Comparison of ENCODE assay signal across 1 cellular context in the genomic region with DNA sequence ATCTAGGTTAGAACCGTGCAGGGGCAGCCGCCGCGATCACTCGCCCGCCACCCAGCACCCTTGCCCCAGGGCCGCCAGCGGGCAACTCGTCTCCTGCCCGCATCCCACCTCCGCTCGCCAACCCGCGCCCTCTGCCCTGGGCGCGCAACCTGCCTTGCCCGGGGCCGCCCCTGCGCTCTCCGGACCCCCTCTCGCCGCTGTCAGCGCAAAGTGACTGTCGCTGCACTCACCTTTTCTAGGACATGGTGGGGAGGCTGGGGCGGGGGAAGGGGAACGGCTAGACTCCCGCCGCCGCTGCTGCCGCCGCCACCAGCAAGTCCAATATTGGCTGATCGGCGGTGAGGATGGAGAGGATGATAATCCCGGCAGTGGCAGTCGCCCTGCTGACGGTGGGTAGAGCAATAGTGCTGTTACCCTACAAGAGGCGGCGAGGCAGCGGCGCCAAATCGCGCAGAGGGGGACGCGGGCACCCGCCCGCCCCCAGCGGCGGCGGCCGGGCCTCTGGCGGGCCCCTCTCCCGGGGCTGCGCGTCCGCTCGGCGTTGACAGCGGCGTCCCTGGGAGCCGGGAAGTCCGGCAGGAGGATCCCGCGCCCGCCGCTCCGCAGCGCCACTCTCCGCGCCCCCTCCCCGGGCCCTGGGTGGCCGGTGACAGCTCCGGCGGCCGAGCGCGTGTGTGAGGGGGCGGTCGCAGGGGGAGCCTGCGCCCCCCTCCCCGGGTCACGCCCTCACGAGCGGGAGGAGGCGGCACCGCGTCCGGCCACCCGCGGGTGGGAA.
TF ChIP-seq lines count a peak whose summit lies in the region.

No MANE protein-coding gene starts in this region.

TF ChIP-seq in GM23338, 12 proteins besides CTCF, POLR2A, EP300 and RAD21 (continued from another document):
- TF ChIP-seq, protein P1, sequence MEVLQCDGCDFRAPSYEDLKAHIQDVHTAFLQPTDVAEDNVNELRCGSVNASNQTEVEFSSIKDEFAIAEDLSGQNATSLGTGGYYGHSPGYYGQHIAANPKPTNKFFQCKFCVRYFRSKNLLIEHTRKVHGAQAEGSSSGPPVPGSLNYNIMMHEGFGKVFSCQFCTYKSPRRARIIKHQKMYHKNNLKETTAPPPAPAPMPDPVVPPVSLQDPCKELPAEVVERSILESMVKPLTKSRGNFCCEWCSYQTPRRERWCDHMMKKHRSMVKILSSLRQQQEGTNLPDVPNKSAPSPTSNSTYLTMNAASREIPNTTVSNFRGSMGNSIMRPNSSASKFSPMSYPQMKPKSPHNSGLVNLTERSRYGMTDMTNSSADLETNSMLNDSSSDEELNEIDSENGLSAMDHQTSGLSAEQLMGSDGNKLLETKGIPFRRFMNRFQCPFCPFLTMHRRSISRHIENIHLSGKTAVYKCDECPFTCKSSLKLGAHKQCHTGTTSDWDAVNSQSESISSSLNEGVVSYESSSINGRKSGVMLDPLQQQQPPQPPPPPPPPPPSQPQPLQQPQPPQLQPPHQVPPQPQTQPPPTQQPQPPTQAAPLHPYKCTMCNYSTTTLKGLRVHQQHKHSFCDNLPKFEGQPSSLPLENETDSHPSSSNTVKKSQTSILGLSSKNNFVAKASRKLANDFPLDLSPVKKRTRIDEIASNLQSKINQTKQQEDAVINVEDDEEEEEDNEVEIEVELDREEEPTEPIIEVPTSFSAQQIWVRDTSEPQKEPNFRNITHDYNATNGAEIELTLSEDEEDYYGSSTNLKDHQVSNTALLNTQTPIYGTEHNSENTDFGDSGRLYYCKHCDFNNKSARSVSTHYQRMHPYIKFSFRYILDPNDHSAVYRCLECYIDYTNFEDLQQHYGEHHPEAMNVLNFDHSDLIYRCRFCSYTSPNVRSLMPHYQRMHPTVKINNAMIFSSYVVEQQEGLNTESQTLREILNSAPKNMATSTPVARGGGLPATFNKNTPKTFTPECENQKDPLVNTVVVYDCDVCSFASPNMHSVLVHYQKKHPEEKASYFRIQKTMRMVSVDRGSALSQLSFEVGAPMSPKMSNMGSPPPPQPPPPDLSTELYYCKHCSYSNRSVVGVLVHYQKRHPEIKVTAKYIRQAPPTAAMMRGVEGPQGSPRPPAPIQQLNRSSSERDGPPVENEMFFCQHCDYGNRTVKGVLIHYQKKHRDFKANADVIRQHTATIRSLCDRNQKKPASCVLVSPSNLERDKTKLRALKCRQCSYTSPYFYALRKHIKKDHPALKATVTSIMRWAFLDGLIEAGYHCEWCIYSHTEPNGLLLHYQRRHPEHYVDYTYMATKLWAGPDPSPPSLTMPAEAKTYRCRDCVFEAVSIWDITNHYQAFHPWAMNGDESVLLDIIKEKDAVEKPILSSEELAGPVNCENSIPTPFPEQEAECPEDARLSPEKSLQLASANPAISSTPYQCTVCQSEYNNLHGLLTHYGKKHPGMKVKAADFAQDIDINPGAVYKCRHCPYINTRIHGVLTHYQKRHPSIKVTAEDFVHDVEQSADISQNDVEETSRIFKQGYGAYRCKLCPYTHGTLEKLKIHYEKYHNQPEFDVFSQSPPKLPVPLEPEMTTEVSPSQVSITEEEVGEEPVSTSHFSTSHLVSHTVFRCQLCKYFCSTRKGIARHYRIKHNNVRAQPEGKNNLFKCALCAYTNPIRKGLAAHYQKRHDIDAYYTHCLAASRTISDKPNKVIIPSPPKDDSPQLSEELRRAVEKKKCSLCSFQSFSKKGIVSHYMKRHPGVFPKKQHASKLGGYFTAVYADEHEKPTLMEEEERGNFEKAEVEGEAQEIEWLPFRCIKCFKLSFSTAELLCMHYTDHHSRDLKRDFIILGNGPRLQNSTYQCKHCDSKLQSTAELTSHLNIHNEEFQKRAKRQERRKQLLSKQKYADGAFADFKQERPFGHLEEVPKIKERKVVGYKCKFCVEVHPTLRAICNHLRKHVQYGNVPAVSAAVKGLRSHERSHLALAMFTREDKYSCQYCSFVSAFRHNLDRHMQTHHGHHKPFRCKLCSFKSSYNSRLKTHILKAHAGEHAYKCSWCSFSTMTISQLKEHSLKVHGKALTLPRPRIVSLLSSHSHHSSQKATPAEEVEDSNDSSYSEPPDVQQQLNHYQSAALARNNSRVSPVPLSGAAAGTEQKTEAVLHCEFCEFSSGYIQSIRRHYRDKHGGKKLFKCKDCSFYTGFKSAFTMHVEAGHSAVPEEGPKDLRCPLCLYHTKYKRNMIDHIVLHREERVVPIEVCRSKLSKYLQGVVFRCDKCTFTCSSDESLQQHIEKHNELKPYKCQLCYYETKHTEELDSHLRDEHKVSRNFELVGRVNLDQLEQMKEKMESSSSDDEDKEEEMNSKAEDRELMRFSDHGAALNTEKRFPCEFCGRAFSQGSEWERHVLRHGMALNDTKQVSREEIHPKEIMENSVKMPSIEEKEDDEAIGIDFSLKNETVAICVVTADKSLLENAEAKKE (CRISPR knock-in tag; IDR thresholded peaks at IDR 0.05): no peak
- no peak for TF ChIP-seq POLR2AphosphoS5 (IDR thresholded peaks at IDR 0.05; ENCODE audit: low read depth)
- TF ChIP-seq, protein P2, sequence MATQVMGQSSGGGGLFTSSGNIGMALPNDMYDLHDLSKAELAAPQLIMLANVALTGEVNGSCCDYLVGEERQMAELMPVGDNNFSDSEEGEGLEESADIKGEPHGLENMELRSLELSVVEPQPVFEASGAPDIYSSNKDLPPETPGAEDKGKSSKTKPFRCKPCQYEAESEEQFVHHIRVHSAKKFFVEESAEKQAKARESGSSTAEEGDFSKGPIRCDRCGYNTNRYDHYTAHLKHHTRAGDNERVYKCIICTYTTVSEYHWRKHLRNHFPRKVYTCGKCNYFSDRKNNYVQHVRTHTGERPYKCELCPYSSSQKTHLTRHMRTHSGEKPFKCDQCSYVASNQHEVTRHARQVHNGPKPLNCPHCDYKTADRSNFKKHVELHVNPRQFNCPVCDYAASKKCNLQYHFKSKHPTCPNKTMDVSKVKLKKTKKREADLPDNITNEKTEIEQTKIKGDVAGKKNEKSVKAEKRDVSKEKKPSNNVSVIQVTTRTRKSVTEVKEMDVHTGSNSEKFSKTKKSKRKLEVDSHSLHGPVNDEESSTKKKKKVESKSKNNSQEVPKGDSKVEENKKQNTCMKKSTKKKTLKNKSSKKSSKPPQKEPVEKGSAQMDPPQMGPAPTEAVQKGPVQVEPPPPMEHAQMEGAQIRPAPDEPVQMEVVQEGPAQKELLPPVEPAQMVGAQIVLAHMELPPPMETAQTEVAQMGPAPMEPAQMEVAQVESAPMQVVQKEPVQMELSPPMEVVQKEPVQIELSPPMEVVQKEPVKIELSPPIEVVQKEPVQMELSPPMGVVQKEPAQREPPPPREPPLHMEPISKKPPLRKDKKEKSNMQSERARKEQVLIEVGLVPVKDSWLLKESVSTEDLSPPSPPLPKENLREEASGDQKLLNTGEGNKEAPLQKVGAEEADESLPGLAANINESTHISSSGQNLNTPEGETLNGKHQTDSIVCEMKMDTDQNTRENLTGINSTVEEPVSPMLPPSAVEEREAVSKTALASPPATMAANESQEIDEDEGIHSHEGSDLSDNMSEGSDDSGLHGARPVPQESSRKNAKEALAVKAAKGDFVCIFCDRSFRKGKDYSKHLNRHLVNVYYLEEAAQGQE (IDR thresholded peaks at IDR 0.05; ENCODE audit: unreplicated experiment): no peak
